In genomic region chr2:69641887-69642708, GRCh38 we compare ENCODE assay signal across 1 cellular context.
TF ChIP-seq lines count a peak whose summit lies in the region.

No MANE protein-coding gene starts in this region.

TF ChIP-seq in liver, 16 proteins besides CTCF, POLR2A, EP300 and RAD21 (continued from another document):
- TF ChIP-seq JUND (IDR thresholded peaks at IDR 0.05) = no peak
- no peak for TF ChIP-seq YY1 (IDR thresholded peaks at IDR 0.05)
- TF ChIP-seq HNF4G (IDR thresholded peaks at IDR 0.05) = no peak
